1 cellular context compared by ENCODE assay signal in the genomic region with DNA sequence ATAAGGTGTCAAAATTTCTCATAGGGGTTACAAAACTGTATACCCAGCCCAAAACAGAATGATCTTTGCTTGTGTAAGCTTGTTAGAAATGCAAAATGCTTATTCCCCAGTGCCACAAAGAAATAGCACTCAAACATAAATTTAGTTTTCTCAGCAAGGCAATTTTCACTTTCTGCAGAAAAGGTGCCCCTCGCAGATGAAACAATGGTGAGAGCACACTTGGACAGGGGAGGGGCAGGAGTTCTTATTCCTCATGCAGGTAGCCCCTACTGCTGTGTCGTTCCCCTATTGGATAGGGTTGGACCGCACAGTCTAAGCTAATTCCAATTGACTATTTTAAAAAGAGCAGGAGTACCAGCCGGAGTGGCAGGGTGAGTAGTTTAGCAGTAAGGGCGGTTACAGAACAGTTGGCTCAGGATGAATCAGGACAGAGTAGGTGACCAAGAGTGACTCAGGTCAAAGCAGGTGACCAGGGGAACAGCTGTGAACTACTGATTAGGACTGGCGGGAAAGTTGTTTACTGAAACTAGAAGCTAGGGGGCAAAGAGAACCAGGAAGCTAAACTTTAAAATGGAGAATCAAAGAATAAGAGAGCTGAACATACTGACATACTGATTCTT.
TF ChIP-seq lines count a peak whose summit lies in the region.

No MANE protein-coding gene starts in this region.

TF ChIP-seq in K562, 482 proteins besides CTCF, POLR2A, EP300 and RAD21 (continued from another document and continues in another):
- TF ChIP-seq, protein P1, sequence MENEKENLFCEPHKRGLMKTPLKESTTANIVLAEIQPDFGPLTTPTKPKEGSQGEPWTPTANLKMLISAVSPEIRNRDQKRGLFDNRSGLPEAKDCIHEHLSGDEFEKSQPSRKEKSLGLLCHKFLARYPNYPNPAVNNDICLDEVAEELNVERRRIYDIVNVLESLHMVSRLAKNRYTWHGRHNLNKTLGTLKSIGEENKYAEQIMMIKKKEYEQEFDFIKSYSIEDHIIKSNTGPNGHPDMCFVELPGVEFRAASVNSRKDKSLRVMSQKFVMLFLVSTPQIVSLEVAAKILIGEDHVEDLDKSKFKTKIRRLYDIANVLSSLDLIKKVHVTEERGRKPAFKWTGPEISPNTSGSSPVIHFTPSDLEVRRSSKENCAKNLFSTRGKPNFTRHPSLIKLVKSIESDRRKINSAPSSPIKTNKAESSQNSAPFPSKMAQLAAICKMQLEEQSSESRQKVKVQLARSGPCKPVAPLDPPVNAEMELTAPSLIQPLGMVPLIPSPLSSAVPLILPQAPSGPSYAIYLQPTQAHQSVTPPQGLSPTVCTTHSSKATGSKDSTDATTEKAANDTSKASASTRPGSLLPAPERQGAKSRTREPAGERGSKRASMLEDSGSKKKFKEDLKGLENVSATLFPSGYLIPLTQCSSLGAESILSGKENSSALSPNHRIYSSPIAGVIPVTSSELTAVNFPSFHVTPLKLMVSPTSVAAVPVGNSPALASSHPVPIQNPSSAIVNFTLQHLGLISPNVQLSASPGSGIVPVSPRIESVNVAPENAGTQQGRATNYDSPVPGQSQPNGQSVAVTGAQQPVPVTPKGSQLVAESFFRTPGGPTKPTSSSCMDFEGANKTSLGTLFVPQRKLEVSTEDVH (IDR thresholded peaks at IDR 0.05; ENCODE audit: low read depth, partially characterized antibody), result peak; percentile 90
- no peak for TF ChIP-seq MCM5 (IDR thresholded peaks at IDR 0.05; ENCODE audit: low read depth)
- no peak for TF ChIP-seq CXXC5 (CRISPR knock-in tag; IDR thresholded peaks at IDR 0.05)
- no peak for TF ChIP-seq OTX1 (CRISPR knock-in tag; IDR thresholded peaks at IDR 0.05)
- TF ChIP-seq RBBP5 (IDR thresholded peaks at IDR 0.05; ENCODE audit: borderline replicate concordance, insufficient read depth, low read length, poor library complexity, severe bottlenecking), result no peak
- TF ChIP-seq, protein P2, sequence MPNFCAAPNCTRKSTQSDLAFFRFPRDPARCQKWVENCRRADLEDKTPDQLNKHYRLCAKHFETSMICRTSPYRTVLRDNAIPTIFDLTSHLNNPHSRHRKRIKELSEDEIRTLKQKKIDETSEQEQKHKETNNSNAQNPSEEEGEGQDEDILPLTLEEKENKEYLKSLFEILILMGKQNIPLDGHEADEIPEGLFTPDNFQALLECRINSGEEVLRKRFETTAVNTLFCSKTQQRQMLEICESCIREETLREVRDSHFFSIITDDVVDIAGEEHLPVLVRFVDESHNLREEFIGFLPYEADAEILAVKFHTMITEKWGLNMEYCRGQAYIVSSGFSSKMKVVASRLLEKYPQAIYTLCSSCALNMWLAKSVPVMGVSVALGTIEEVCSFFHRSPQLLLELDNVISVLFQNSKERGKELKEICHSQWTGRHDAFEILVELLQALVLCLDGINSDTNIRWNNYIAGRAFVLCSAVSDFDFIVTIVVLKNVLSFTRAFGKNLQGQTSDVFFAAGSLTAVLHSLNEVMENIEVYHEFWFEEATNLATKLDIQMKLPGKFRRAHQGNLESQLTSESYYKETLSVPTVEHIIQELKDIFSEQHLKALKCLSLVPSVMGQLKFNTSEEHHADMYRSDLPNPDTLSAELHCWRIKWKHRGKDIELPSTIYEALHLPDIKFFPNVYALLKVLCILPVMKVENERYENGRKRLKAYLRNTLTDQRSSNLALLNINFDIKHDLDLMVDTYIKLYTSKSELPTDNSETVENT (CRISPR knock-in tag; IDR thresholded peaks at IDR 0.05), result no peak
- TF ChIP-seq NFXL1 (CRISPR knock-in tag; IDR thresholded peaks at IDR 0.05), result no peak
- TF ChIP-seq ZNF184 (CRISPR knock-in tag; IDR thresholded peaks at IDR 0.05), result no peak
- no peak for TF ChIP-seq NBN (IDR thresholded peaks at IDR 0.05; ENCODE audit: low read depth)
- TF ChIP-seq, protein P3, sequence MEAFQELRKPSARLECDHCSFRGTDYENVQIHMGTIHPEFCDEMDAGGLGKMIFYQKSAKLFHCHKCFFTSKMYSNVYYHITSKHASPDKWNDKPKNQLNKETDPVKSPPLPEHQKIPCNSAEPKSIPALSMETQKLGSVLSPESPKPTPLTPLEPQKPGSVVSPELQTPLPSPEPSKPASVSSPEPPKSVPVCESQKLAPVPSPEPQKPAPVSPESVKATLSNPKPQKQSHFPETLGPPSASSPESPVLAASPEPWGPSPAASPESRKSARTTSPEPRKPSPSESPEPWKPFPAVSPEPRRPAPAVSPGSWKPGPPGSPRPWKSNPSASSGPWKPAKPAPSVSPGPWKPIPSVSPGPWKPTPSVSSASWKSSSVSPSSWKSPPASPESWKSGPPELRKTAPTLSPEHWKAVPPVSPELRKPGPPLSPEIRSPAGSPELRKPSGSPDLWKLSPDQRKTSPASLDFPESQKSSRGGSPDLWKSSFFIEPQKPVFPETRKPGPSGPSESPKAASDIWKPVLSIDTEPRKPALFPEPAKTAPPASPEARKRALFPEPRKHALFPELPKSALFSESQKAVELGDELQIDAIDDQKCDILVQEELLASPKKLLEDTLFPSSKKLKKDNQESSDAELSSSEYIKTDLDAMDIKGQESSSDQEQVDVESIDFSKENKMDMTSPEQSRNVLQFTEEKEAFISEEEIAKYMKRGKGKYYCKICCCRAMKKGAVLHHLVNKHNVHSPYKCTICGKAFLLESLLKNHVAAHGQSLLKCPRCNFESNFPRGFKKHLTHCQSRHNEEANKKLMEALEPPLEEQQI (IDR thresholded peaks at IDR 0.05), result no peak; the same call in 1 of the 2 replicates
- TF ChIP-seq ZC3H11A (IDR thresholded peaks at IDR 0.05; ENCODE audit: low read depth, low read length), result no peak
- no peak for TF ChIP-seq RAD51 (IDR thresholded peaks at IDR 0.05; ENCODE audit: borderline replicate concordance, low read depth)
- no peak for TF ChIP-seq PCBP2 (IDR thresholded peaks at IDR 0.05; ENCODE audit: low read depth, low read length, poor library complexity, severe bottlenecking)
- TF ChIP-seq SRSF7 (optimal IDR thresholded peaks at IDR 0.05; ENCODE audit: low read depth, low read length), result no peak
- no peak for TF ChIP-seq BRD4 (IDR thresholded peaks at IDR 0.05)
- TF ChIP-seq, protein P4, sequence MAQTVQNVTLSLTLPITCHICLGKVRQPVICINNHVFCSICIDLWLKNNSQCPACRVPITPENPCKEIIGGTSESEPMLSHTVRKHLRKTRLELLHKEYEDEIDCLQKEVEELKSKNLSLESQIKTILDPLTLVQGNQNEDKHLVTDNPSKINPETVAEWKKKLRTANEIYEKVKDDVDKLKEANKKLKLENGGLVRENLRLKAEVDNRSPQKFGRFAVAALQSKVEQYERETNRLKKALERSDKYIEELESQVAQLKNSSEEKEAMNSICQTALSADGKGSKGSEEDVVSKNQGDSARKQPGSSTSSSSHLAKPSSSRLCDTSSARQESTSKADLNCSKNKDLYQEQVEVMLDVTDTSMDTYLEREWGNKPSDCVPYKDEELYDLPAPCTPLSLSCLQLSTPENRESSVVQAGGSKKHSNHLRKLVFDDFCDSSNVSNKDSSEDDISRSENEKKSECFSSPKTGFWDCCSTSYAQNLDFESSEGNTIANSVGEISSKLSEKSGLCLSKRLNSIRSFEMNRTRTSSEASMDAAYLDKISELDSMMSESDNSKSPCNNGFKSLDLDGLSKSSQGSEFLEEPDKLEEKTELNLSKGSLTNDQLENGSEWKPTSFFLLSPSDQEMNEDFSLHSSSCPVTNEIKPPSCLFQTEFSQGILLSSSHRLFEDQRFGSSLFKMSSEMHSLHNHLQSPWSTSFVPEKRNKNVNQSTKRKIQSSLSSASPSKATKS (CRISPR knock-in tag; IDR thresholded peaks at IDR 0.05), result no peak
- no peak for TF ChIP-seq SAP30 (IDR thresholded peaks at IDR 0.05; ENCODE audit: borderline replicate concordance, insufficient read depth, low read depth, low read length, poor library complexity, severe bottlenecking)
- no peak for TF ChIP-seq ZBTB8A (IDR thresholded peaks at IDR 0.05; ENCODE audit: partially characterized antibody)
- no peak for TF ChIP-seq EWSR1 (IDR thresholded peaks at IDR 0.05; ENCODE audit: borderline replicate concordance, low read depth, partially characterized antibody)
- no peak for TF ChIP-seq CSDE1 (IDR thresholded peaks at IDR 0.05)
- TF ChIP-seq SMAD3 (CRISPR knock-in tag; conservative IDR thresholded peaks at IDR 0.05), result no peak
- TF ChIP-seq RBM17 (IDR thresholded peaks at IDR 0.05; ENCODE audit: borderline replicate concordance, low read depth, low read length), result no peak
- no peak for TF ChIP-seq HNRNPLL (IDR thresholded peaks at IDR 0.05; ENCODE audit: low read depth, low read length, poor library complexity, severe bottlenecking)
- no peak for TF ChIP-seq NFRKB (IDR thresholded peaks at IDR 0.05; ENCODE audit: low read depth)
- no peak for TF ChIP-seq RBM22 (IDR thresholded peaks at IDR 0.05; ENCODE audit: low read depth, low read length, poor library complexity, severe bottlenecking)
- TF ChIP-seq TBL1XR1 (IDR thresholded peaks at IDR 0.05; ENCODE audit: low read length in 2 of 2), result no peak
- TF ChIP-seq ZNF24 (IDR thresholded peaks at IDR 0.05), result no peak
- no peak for TF ChIP-seq NR2C1 (IDR thresholded peaks at IDR 0.05)
- TF ChIP-seq NR2C1 (tag; IDR thresholded peaks at IDR 0.05), result no peak
- TF ChIP-seq ZNF263 (CRISPR knock-in tag; IDR thresholded peaks at IDR 0.05; ENCODE audit: borderline replicate concordance), result no peak
- TF ChIP-seq, protein P5, sequence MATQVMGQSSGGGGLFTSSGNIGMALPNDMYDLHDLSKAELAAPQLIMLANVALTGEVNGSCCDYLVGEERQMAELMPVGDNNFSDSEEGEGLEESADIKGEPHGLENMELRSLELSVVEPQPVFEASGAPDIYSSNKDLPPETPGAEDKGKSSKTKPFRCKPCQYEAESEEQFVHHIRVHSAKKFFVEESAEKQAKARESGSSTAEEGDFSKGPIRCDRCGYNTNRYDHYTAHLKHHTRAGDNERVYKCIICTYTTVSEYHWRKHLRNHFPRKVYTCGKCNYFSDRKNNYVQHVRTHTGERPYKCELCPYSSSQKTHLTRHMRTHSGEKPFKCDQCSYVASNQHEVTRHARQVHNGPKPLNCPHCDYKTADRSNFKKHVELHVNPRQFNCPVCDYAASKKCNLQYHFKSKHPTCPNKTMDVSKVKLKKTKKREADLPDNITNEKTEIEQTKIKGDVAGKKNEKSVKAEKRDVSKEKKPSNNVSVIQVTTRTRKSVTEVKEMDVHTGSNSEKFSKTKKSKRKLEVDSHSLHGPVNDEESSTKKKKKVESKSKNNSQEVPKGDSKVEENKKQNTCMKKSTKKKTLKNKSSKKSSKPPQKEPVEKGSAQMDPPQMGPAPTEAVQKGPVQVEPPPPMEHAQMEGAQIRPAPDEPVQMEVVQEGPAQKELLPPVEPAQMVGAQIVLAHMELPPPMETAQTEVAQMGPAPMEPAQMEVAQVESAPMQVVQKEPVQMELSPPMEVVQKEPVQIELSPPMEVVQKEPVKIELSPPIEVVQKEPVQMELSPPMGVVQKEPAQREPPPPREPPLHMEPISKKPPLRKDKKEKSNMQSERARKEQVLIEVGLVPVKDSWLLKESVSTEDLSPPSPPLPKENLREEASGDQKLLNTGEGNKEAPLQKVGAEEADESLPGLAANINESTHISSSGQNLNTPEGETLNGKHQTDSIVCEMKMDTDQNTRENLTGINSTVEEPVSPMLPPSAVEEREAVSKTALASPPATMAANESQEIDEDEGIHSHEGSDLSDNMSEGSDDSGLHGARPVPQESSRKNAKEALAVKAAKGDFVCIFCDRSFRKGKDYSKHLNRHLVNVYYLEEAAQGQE (CRISPR knock-in tag; IDR thresholded peaks at IDR 0.05; ENCODE audit: low read depth), result no peak
- no peak for TF ChIP-seq ZNF408 (CRISPR knock-in tag; IDR thresholded peaks at IDR 0.05; ENCODE audit: low read depth)
- TF ChIP-seq, protein P6, sequence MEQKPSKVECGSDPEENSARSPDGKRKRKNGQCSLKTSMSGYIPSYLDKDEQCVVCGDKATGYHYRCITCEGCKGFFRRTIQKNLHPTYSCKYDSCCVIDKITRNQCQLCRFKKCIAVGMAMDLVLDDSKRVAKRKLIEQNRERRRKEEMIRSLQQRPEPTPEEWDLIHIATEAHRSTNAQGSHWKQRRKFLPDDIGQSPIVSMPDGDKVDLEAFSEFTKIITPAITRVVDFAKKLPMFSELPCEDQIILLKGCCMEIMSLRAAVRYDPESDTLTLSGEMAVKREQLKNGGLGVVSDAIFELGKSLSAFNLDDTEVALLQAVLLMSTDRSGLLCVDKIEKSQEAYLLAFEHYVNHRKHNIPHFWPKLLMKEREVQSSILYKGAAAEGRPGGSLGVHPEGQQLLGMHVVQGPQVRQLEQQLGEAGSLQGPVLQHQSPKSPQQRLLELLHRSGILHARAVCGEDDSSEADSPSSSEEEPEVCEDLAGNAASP (IDR thresholded peaks at IDR 0.05), result no peak
- TF ChIP-seq DACH1 (IDR thresholded peaks at IDR 0.05; ENCODE audit: partially characterized antibody), result peak; percentile 29
- no peak for TF ChIP-seq KLF6 (CRISPR knock-in tag; IDR thresholded peaks at IDR 0.05; ENCODE audit: borderline replicate concordance)
- TF ChIP-seq TEAD4 (IDR thresholded peaks at IDR 0.05; ENCODE audit: low read length), result 0 out of 2 replicates have a peak, but pooled peaks have one; percentile 5
- TF ChIP-seq TEAD4 (CRISPR knock-in tag; IDR thresholded peaks at IDR 0.05; ENCODE audit: borderline replicate concordance), result no peak
- TF ChIP-seq, protein P7, sequence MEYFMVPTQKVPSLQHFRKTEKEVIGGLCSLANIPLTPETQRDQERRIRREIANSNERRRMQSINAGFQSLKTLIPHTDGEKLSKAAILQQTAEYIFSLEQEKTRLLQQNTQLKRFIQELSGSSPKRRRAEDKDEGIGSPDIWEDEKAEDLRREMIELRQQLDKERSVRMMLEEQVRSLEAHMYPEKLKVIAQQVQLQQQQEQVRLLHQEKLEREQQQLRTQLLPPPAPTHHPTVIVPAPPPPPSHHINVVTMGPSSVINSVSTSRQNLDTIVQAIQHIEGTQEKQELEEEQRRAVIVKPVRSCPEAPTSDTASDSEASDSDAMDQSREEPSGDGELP (CRISPR knock-in tag; IDR thresholded peaks at IDR 0.05; ENCODE audit: borderline replicate concordance), result peak; percentile 82
- TF ChIP-seq, protein P8, sequence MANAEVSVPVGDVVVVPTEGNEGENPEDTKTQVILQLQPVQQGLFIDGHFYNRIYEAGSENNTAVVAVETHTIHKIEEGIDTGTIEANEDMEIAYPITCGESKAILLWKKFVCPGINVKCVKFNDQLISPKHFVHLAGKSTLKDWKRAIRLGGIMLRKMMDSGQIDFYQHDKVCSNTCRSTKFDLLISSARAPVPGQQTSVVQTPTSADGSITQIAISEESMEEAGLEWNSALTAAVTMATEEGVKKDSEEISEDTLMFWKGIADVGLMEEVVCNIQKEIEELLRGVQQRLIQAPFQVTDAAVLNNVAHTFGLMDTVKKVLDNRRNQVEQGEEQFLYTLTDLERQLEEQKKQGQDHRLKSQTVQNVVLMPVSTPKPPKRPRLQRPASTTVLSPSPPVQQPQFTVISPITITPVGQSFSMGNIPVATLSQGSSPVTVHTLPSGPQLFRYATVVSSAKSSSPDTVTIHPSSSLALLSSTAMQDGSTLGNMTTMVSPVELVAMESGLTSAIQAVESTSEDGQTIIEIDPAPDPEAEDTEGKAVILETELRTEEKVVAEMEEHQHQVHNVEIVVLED (CRISPR knock-in tag; IDR thresholded peaks at IDR 0.05), result no peak
- no peak for TF ChIP-seq SMARCB1 (IDR thresholded peaks at IDR 0.05; ENCODE audit: insufficient read length, low read depth)
- TF ChIP-seq ERF (CRISPR knock-in tag; IDR thresholded peaks at IDR 0.05), result no peak
- no peak for TF ChIP-seq ZZZ3 (IDR thresholded peaks at IDR 0.05)
- no peak for TF ChIP-seq TAF15 (IDR thresholded peaks at IDR 0.05; ENCODE audit: low read depth, low read length)
